Comparison of ENCODE assay signal across 8 cellular contexts in genomic region chr19:11674067-11674492, GRCh38.
A peak's percentile ranks its signal among the peaks of the same experiment; 100 is the strongest.
DNase-seq lines count a peak whose midpoint lies in the region; ATAC-seq and TF ChIP-seq lines count a peak whose summit lies in the region.

No MANE protein-coding gene starts in this region.

- WGBS in HUES64, result 65% methylated on average over 26 of the region's 26 CpGs
- WGBS in ectodermal cell, 2 experiments, result 48 to 53% methylated on average over 26 of the region's 26 CpGs
- 39% methylated on average over 26 of the region's 26 CpGs for WGBS in liver
- WGBS in spleen, 5 donors, result 12 to 16% (median 13%) methylated on average over 21 to 26 of the region's 26 CpGs; no CpG with 5 or more reads in 1 of the 5 donors

- ATAC-seq in HG02571 (IDR thresholded peaks at IDR 0.05; ENCODE audit: unreplicated experiment), result no peak
- ATAC-seq in GM19452 (IDR thresholded peaks at IDR 0.05; ENCODE audit: unreplicated experiment), result no peak

- H3K4me3 ChIP-seq in HUES64 (ENCODE audit: low read length) (peak overlapping the region; percentile 52), ectodermal cell (ENCODE audit: insufficient read depth, low read depth, low read length) (peak overlapping the region; percentile 37), liver (ENCODE audit: low read depth in 1 of 3, low read length in 3 of 3) (peak overlapping the region in 2 of 3 donors; percentile 22 to 49), spleen (peak overlapping the region; percentile 10 to 65 (median 26))

- no peak overlapping the region for H3K27ac ChIP-seq in HUES64 (ENCODE audit: low read depth, low read length)
- no peak overlapping the region for H3K27ac ChIP-seq in ectodermal cell (ENCODE audit: insufficient read depth, low read depth, low read length, poor library complexity, severe bottlenecking)
- H3K27ac ChIP-seq in liver (ENCODE audit: low read depth in 1 of 2, low read length in 2 of 2), result peak overlapping the region in 1 of 2 donors; percentile 18
- H3K27ac ChIP-seq in spleen, result peak overlapping the region in 1 of 8 donors; percentile 19

- no peak for DNase-seq in spleen
- DNase-seq in NK-92 (lab: John Stamatoyannopoulos, UW; ENCODE audit: unreplicated experiment), result no peak
- DNase-seq in activated CD4-positive, alpha-beta T cell treated with anti-CD3 and anti-CD28 coated beads, Interleukin-2, amount 50 U/mL, for 4 hours, result no peak

- TF ChIP-seq CTCF in liver (IDR thresholded peaks at IDR 0.05; ENCODE audit: low read depth, low read length, missing input control), result no peak
- TF ChIP-seq CTCF in spleen (IDR thresholded peaks at IDR 0.05 in 8 of 11, conservative IDR thresholded peaks at IDR 0.05 in 3 of 11), result no peak

- H3K36me3 ChIP-seq in HUES64 (ENCODE audit: insufficient read depth, low read length) (no peaks in the 10 kb centered on the region), ectodermal cell (ENCODE audit: control insufficient read depth, insufficient read depth, low read length) (no peaks in the 10 kb centered on the region), liver (ENCODE audit: control insufficient read depth in 4 of 4, insufficient read depth in 3 of 4, low read depth in 1 of 4, low read length in 3 of 4) (no peaks in the 10 kb centered on the region), spleen (no peaks in the 10 kb centered on the region)

- no peak overlapping the region for H3K9ac ChIP-seq in HUES64 (ENCODE audit: low read depth, low read length)
- no peak overlapping the region for H3K9ac ChIP-seq in liver (ENCODE audit: low read depth in 1 of 2, low read length in 2 of 2)

- H3K9me3 ChIP-seq in HUES64 (ENCODE audit: insufficient read depth, low read depth, low read length) (peaks cover 9% of the 10 kb centered on the region; the same call in 1 of the 2 replicates), ectodermal cell (ENCODE audit: control insufficient read depth, low read length) (no peaks in the 10 kb centered on the region), liver (ENCODE audit: control insufficient read depth in 4 of 4, low read length in 3 of 4) (peaks cover 0 to 3% (median 0%) of the 10 kb centered on the region in 4 donors), spleen (peaks cover 0 to 44% (median 24%) of the 10 kb centered on the region in 8 donors)

- TF ChIP-seq RAD21 in liver (IDR thresholded peaks at IDR 0.05), result no peak

- H3K4me1 ChIP-seq in HUES64 (ENCODE audit: insufficient read depth, low read length) (no peaks in the 10 kb centered on the region), ectodermal cell (ENCODE audit: control insufficient read depth, insufficient read depth, low read length) (no peaks in the 10 kb centered on the region), liver (ENCODE audit: control insufficient read depth in 4 of 4, insufficient read depth in 4 of 4, low read length in 3 of 4) (peaks cover 0 to 2% (median 0%) of the 10 kb centered on the region in 4 donors), spleen (peaks cover 0 to 19% (median 13%) of the 10 kb centered on the region in 6 donors)

- peaks cover 8% of the 10 kb centered on the region; the same call in 1 of the 2 replicates for H3K27me3 ChIP-seq in HUES64 (ENCODE audit: insufficient read depth, low read length)
- H3K27me3 ChIP-seq in ectodermal cell (ENCODE audit: control insufficient read depth, insufficient read depth, low read length, poor library complexity, severe bottlenecking), result peaks cover 6% of the 10 kb centered on the region
- no peaks in the 10 kb centered on the region for H3K27me3 ChIP-seq in liver (ENCODE audit: control insufficient read depth in 4 of 4, insufficient read depth in 4 of 4, low read length in 3 of 4)
- peaks cover 0 to 43% (median 9%) of the 10 kb centered on the region in 7 donors for H3K27me3 ChIP-seq in spleen (replicated peaks in 1 of 7)

- no peak for TF ChIP-seq POLR2A in spleen (IDR thresholded peaks at IDR 0.05)

- intact Hi-C loops in spleen (cut with DNase I; ENCODE audit: low total_unique reads), result no loop called here

TF ChIP-seq in liver, 16 proteins besides CTCF, POLR2A, EP300 and RAD21:
- TF ChIP-seq FOXA1 (IDR thresholded peaks at IDR 0.05) (no peak), FOXA2 (IDR thresholded peaks at IDR 0.05) (no peak), TAF1 (conservative IDR thresholded peaks at IDR 0.05) (no peak), YY1 (IDR thresholded peaks at IDR 0.05) (no peak), GABPA (IDR thresholded peaks at IDR 0.05 in 1 of 2, conservative IDR thresholded peaks at IDR 0.05 in 1 of 2) (no peak), HNF4G (IDR thresholded peaks at IDR 0.05) (no peak), JUND (IDR thresholded peaks at IDR 0.05) (no peak), HNF4A (conservative IDR thresholded peaks at IDR 0.05) (no peak), EGR1 (IDR thresholded peaks at IDR 0.05; ENCODE audit: low read depth in 2 of 2) (no peak), SP1 (IDR thresholded peaks at IDR 0.05) (no peak), REST (IDR thresholded peaks at IDR 0.05) (no peak), RXRA (IDR thresholded peaks at IDR 0.05) (no peak)
- TF ChIP-seq, protein P1, sequence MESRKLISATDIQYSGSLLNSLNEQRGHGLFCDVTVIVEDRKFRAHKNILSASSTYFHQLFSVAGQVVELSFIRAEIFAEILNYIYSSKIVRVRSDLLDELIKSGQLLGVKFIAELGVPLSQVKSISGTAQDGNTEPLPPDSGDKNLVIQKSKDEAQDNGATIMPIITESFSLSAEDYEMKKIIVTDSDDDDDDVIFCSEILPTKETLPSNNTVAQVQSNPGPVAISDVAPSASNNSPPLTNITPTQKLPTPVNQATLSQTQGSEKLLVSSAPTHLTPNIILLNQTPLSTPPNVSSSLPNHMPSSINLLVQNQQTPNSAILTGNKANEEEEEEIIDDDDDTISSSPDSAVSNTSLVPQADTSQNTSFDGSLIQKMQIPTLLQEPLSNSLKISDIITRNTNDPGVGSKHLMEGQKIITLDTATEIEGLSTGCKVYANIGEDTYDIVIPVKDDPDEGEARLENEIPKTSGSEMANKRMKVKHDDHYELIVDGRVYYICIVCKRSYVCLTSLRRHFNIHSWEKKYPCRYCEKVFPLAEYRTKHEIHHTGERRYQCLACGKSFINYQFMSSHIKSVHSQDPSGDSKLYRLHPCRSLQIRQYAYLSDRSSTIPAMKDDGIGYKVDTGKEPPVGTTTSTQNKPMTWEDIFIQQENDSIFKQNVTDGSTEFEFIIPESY (IDR thresholded peaks at IDR 0.05), result no peak
